10 cellular contexts compared by ENCODE assay signal in the genomic region with DNA sequence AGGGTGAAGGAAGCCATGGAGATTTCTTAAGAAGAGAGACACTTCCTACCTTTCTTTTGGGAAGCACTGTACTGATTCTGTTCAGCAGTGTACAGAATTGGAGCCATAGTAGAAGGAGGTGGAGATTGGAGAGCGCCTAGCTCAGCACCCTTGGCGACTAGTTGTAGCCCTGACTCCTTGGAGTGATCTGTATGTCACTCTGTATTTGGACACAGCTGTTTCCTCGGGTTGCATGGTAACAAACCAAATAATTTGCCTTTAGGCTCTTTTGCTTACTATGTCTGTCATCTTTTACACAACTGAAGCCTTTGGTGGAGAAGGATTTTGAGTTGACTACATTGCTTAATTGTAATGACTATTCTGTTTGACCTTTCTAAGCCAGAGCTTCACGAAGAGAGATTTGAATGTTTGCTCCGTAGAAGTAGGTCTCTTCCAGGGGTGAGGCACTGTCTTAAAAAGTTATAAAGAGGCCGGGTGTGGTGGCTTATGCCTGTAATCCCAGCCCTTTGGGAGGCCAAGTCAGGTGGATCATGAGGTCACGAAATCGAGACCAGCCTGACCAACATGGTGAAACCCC.
A peak's percentile ranks its signal among the peaks of the same experiment; 100 is the strongest.
DNase-seq lines count a peak whose midpoint lies in the region; ATAC-seq, FAIRE-seq and TF ChIP-seq lines count a peak whose summit lies in the region.
"Had no signal": no experiment of that assay in that cellular context is flagged by ENCODE, and none has a peak within 500 bp of the region (broad histone marks: within the 10 kb centered on the region; RNA-seq: fewer than 3 reads in every experiment).

No MANE protein-coding gene starts in this region.

- no peaks in the 10 kb centered on the region; a peak in 1 of 5 replicates for H3K36me3 ChIP-seq in HepG2 (replicated peaks in 1 of 2; ENCODE audit: control insufficient read depth in 1 of 2, insufficient read depth in 2 of 2, low read length in 2 of 2)

- CTCF ChIA-PET in HepG2 (lab: Yijun Ruan, JAX; ENCODE audit: low intra/inter-chr PET ratio, low total read pairs) = no interaction called here

- H3K23ac ChIP-seq in H9 (ENCODE audit: insufficient read length, low read depth, low read length) = no peak overlapping the region

- no peak overlapping the region for H3K4me3 Mint-ChIP-seq in H9

- H4K20me1 ChIP-seq in HepG2 (ENCODE audit: insufficient read depth, low read length) (no peaks in the 10 kb centered on the region; the same call in 1 of the 2 replicates), H9 (ENCODE audit: control insufficient read depth, insufficient read depth, insufficient read length) (no peaks in the 10 kb centered on the region)

- no peak overlapping the region for H2BK120ac ChIP-seq in H9 (ENCODE audit: low read depth, low read length, poor library complexity, severe bottlenecking)

- peak; percentile 86 for ATAC-seq in GM21367 (IDR thresholded peaks at IDR 0.05; ENCODE audit: unreplicated experiment)
- ATAC-seq in HG03354 (IDR thresholded peaks at IDR 0.05; ENCODE audit: poor library complexity, severe bottlenecking, unreplicated experiment) = peak; percentile 90
- peak; percentile 48 for ATAC-seq in foreskin keratinocyte
- no peak for ATAC-seq in HepG2

- H3K27ac ChIP-seq in foreskin keratinocyte (peak overlapping the region; percentile 95), HepG2 (ENCODE audit: extremely low read length, insufficient read depth, low read length) (no peak overlapping the region), H9 (ENCODE audit: insufficient read length, low read depth, low read length) (no peak overlapping the region)
- H3K27ac ChIP-seq: parathyroid adenoma had no signal

- H3K14ac ChIP-seq in H9 (ENCODE audit: insufficient read depth, low read length) = no peak overlapping the region

- H3K4me2 ChIP-seq in HepG2 (ENCODE audit: low read depth, low read length) (no peak overlapping the region), H9 (ENCODE audit: insufficient read depth, insufficient read length, low read length) (no peak overlapping the region)

- H3K9me3 Mint-ChIP-seq in H9 = no peaks in the 10 kb centered on the region

- POLR2A ChIA-PET in HepG2 (lab: Yijun Ruan, JAX) = no interaction called here

- no peak for TF ChIP-seq POLR2A in HepG2 (IDR thresholded peaks at IDR 0.05; ENCODE audit: insufficient read depth in 1 of 2, low read depth in 2 of 2, low read length in 2 of 2)

- intact Hi-C loops in HepG2 (cut with micrococcal nuclease; ENCODE audit: unreplicated experiment) = no loop called here

- no peak overlapping the region for H2BK5ac ChIP-seq in H9 (ENCODE audit: insufficient read length, low read length)

- no peak overlapping the region for H3K18ac ChIP-seq in H9 (ENCODE audit: insufficient read length, low read depth, low read length)

- TF ChIP-seq RAD21 in HepG2 (CRISPR knock-in tag; IDR thresholded peaks at IDR 0.05) = no peak

- no peak overlapping the region for H2BK20ac ChIP-seq in H9 (ENCODE audit: low read depth, low read length, poor library complexity, severe bottlenecking)

- no peak overlapping the region for H3K56ac ChIP-seq in H9 (ENCODE audit: insufficient read length, low read depth, low read length)

- H3K27me3 ChIP-seq in foreskin keratinocyte (no peaks in the 10 kb centered on the region), HepG2 (ENCODE audit: control insufficient read depth in 1 of 2, insufficient read depth in 2 of 2, low read length in 2 of 2) (no peaks in the 10 kb centered on the region), H9 (ENCODE audit: insufficient read depth, low read length) (no peaks in the 10 kb centered on the region)

- in situ Hi-C loops in GM13977 (cut with MboI; ENCODE audit: low pct_unique_long_range_greater_than_20kb, low sequenced_read_pairs, unreplicated experiment) = no loop called here
- in situ Hi-C loops in HepG2 (cut with HindIII; ENCODE audit: extremely low pct_ligation_motif_present, low pct_unique_long_range_greater_than_20kb) = no loop called here

- H4K5ac ChIP-seq in H9 (ENCODE audit: insufficient read length, low read depth, low read length) = no peak overlapping the region

- H3K4me1 ChIP-seq in foreskin keratinocyte (peaks cover 15% of the 10 kb centered on the region), HepG2 (ENCODE audit: insufficient read depth, low read length) (peaks cover 11% of the 10 kb centered on the region), H9 (ENCODE audit: insufficient read depth, low read length) (0 out of 2 replicates have a peak, but pooled peaks cover 5% of the 10 kb centered on the region)
- H3K4me1 ChIP-seq: parathyroid adenoma had no signal

- no peak overlapping the region for H2AK5ac ChIP-seq in H9 (ENCODE audit: insufficient read length, low read length)

- H3K36me3 Mint-ChIP-seq in H9 (ENCODE audit: insufficient read depth in 1 of 3, low read depth in 3 of 3) = peaks cover 0 to 5% (median 0%) of the 10 kb centered on the region in 3 experiments; a peak in 3 of 7 replicates

- H2BK15ac ChIP-seq in H9 (ENCODE audit: low read depth, low read length) = no peak overlapping the region

- H3K23me2 ChIP-seq in H9 (ENCODE audit: insufficient read length, low read depth, low read length, poor library complexity, severe bottlenecking) = no peaks in the 10 kb centered on the region

- H3K9me3 ChIP-seq in HepG2 (ENCODE audit: low read length) (no peaks in the 10 kb centered on the region), H9 (ENCODE audit: control insufficient read depth, low read depth, low read length) (no peaks in the 10 kb centered on the region)

- TF ChIP-seq EP300 in HepG2 (IDR thresholded peaks at IDR 0.05; ENCODE audit: low read depth in 2 of 2, low read length in 2 of 2) = no peak
- TF ChIP-seq EP300 in HepG2 (CRISPR knock-in tag; IDR thresholded peaks at IDR 0.05; ENCODE audit: borderline replicate concordance) = no peak

- no peak for TF ChIP-seq CTCF in GM13977 (IDR thresholded peaks at IDR 0.05; ENCODE audit: extremely low read depth, insufficient read depth, missing control alignments)
- TF ChIP-seq CTCF in foreskin keratinocyte (conservative IDR thresholded peaks at IDR 0.05) = no peak
- TF ChIP-seq CTCF in HepG2 (CRISPR knock-in tag; IDR thresholded peaks at IDR 0.05) = no peak
- TF ChIP-seq CTCF in H9 (conservative IDR thresholded peaks at IDR 0.05) = no peak

- no peak overlapping the region for H2BK12ac ChIP-seq in H9 (ENCODE audit: insufficient read length, low read depth, low read length)

- no peak for FAIRE-seq in HepG2 (lab: Jason Lieb, UNC)

- no peaks in the 10 kb centered on the region for H3K27me3 Mint-ChIP-seq in H9 (ENCODE audit: low read depth)

- no peak overlapping the region for H4K8ac ChIP-seq in H9 (replicated peaks; ENCODE audit: insufficient read length, low read depth, low read length)

- peaks cover 9% of the 10 kb centered on the region for H3K79me1 ChIP-seq in H9 (ENCODE audit: insufficient read depth, low read depth, low read length, poor library complexity, severe bottlenecking)

- H3K9ac ChIP-seq in HepG2 (ENCODE audit: insufficient read depth, low read depth, low read length) (no peak overlapping the region), H9 (ENCODE audit: extremely low read depth, insufficient read length, low read length) (no peak overlapping the region)
- H3K9ac ChIP-seq: parathyroid adenoma had no signal

- H3K4me1 Mint-ChIP-seq in H9 = peaks cover 33 to 36% of the 10 kb centered on the region in 2 experiments

- no peak overlapping the region for H3K4me3 ChIP-seq in HepG2 (replicated peaks in 1 of 3; ENCODE audit: insufficient read depth in 1 of 3, low read depth in 2 of 3, low read length in 3 of 3)

- no TSS peak for BruUV-seq in HepG2 (replicated peaks; lab: Mats Ljungman, UMichigan)

- WGBS in HepG2 (ENCODE audit: low lambda C conversion rate) = 91% methylated on average over 8 of the region's 8 CpGs
- WGBS in H9 (ENCODE audit: extremely low coverage, insufficient read length, low lambda C conversion rate) = no CpG with 5 or more reads among the region's 8 CpGs

- peaks cover 15% of the 10 kb centered on the region for H3K79me2 ChIP-seq in HepG2 (ENCODE audit: insufficient read depth, low read length)
- H3K79me2 ChIP-seq in H9 (ENCODE audit: insufficient read depth, low read length) = peaks cover 2% of the 10 kb centered on the region; the same call in 1 of the 2 replicates

- H3T11ph ChIP-seq in H9 (ENCODE audit: low read length) = no peak overlapping the region

- peak; percentile 57 for DNase-seq in GM13977 (ENCODE audit: low spot score)
- DNase-seq in foreskin keratinocyte = peak in 1 of 2 donors; percentile 64
- DNase-seq in HepG2 (ENCODE audit: low spot score) = no peak
- DNase-seq in H9 = no peak
- DNase-seq in NOMO-1 (lab: John Stamatoyannopoulos, UW; ENCODE audit: unreplicated experiment in 2 of 2) = no peak
- no peak for DNase-seq in NCI-H748 treated with DMSO at 0.1 percent for 48 hours (lab: John Stamatoyannopoulos, UW)
- DNase-seq: NCI-H1092 had no signal

- peak overlapping the region in 1 of 3 experiments; percentile 67; a peak in 2 of 7 replicates for H3K27ac Mint-ChIP-seq in H9

- H4K91ac ChIP-seq in H9 (ENCODE audit: insufficient read length, low read depth, low read length) = no peak overlapping the region

- H2AFZ ChIP-seq in HepG2 (ENCODE audit: low read length) = no peak overlapping the region
- no peak overlapping the region for H2AFZ ChIP-seq in H9 (ENCODE audit: low read length)
- H2AFZ ChIP-seq: parathyroid adenoma had no signal

- no peak overlapping the region for H3K4ac ChIP-seq in H9 (ENCODE audit: low read depth, low read length)

TF ChIP-seq in HepG2, 621 proteins besides CTCF, POLR2A, EP300 and RAD21 (continues in another document):
- TF ChIP-seq, protein P1, sequence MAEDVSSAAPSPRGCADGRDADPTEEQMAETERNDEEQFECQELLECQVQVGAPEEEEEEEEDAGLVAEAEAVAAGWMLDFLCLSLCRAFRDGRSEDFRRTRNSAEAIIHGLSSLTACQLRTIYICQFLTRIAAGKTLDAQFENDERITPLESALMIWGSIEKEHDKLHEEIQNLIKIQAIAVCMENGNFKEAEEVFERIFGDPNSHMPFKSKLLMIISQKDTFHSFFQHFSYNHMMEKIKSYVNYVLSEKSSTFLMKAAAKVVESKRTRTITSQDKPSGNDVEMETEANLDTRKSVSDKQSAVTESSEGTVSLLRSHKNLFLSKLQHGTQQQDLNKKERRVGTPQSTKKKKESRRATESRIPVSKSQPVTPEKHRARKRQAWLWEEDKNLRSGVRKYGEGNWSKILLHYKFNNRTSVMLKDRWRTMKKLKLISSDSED (CRISPR knock-in tag; IDR thresholded peaks at IDR 0.05) = no peak
- TF ChIP-seq, protein P2, sequence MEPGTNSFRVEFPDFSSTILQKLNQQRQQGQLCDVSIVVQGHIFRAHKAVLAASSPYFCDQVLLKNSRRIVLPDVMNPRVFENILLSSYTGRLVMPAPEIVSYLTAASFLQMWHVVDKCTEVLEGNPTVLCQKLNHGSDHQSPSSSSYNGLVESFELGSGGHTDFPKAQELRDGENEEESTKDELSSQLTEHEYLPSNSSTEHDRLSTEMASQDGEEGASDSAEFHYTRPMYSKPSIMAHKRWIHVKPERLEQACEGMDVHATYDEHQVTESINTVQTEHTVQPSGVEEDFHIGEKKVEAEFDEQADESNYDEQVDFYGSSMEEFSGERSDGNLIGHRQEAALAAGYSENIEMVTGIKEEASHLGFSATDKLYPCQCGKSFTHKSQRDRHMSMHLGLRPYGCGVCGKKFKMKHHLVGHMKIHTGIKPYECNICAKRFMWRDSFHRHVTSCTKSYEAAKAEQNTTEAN (CRISPR knock-in tag; conservative IDR thresholded peaks at IDR 0.05) = no peak
- TF ChIP-seq ZNF264 (CRISPR knock-in tag; IDR thresholded peaks at IDR 0.05) (no peak), SP140L (CRISPR knock-in tag; IDR thresholded peaks at IDR 0.05; ENCODE audit: borderline replicate concordance) (no peak)
